Comparison of ENCODE assay signal across 1 cellular context in genomic region chr2:161308178-161308955, GRCh38.
A peak's percentile ranks its signal among the peaks of the same experiment; 100 is the strongest.
TF ChIP-seq lines count a peak whose summit lies in the region.

TSS of gene PSMD14 (plus strand) at chr2:161308425. CDS start at chr2:161318826, 10,401 bp downstream.

TF ChIP-seq in K562, 482 proteins besides CTCF, POLR2A, EP300 and RAD21 (continued from another document and continues in another):
- peak in 1 of 2 experiments; percentile 87; a peak in 2 of 4 replicates for TF ChIP-seq BCLAF1 (IDR thresholded peaks at IDR 0.05; ENCODE audit: borderline replicate concordance in 1 of 2, control insufficient read depth in 1 of 2, low read depth in 2 of 2, low read length in 1 of 2)
- TF ChIP-seq SFPQ (IDR thresholded peaks at IDR 0.05; ENCODE audit: low read depth, low read length) = no peak
- TF ChIP-seq ZNF12 (CRISPR knock-in tag; IDR thresholded peaks at IDR 0.05) = peak; percentile 82
- TF ChIP-seq NR2C2 (CRISPR knock-in tag; IDR thresholded peaks at IDR 0.05) = peak; percentile 98
- TF ChIP-seq NR2C2 (tag; IDR thresholded peaks at IDR 0.05) = peak; percentile 100
- peak; percentile 9; the same call in 1 of the 2 replicates for TF ChIP-seq ZC3H8 (IDR thresholded peaks at IDR 0.05)
- peak; percentile 69 for TF ChIP-seq SP1 (CRISPR knock-in tag; IDR thresholded peaks at IDR 0.05)
- peak; percentile 75 for TF ChIP-seq FIP1L1 (IDR thresholded peaks at IDR 0.05; ENCODE audit: low read depth, low read length, poor library complexity, severe bottlenecking)
- TF ChIP-seq, protein P1, sequence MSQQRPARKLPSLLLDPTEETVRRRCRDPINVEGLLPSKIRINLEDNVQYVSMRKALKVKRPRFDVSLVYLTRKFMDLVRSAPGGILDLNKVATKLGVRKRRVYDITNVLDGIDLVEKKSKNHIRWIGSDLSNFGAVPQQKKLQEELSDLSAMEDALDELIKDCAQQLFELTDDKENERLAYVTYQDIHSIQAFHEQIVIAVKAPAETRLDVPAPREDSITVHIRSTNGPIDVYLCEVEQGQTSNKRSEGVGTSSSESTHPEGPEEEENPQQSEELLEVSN (IDR thresholded peaks at IDR 0.05; ENCODE audit: borderline replicate concordance in 1 of 2, extremely low read depth in 1 of 2, insufficient read depth in 1 of 2, insufficient read length in 1 of 2, low read depth in 1 of 2, low read length in 1 of 2, poor library complexity in 1 of 2, severe bottlenecking in 1 of 2) = peak; percentile 43 to 55
- peak; percentile 56; the same call in 1 of the 2 replicates for TF ChIP-seq TGIF2 (CRISPR knock-in tag; IDR thresholded peaks at IDR 0.05)
- peak; percentile 34; the same call in 1 of the 2 replicates for TF ChIP-seq ZNF24 (IDR thresholded peaks at IDR 0.05)
- 0 out of 2 replicates have a peak, but pooled peaks have one; percentile 32 for TF ChIP-seq ZNF224 (CRISPR knock-in tag; IDR thresholded peaks at IDR 0.05)
- peak; percentile 60; the same call in 1 of the 2 replicates for TF ChIP-seq PML (IDR thresholded peaks at IDR 0.05; ENCODE audit: low read length)
- no peak; the same call in 1 of the 2 replicates for TF ChIP-seq ZNF830 (CRISPR knock-in tag; IDR thresholded peaks at IDR 0.05)
- TF ChIP-seq SOX6 (IDR thresholded peaks at IDR 0.05) = peak; percentile 71
- peak; percentile 97 for TF ChIP-seq SAP30 (IDR thresholded peaks at IDR 0.05; ENCODE audit: borderline replicate concordance, insufficient read depth, low read depth, low read length, poor library complexity, severe bottlenecking)
- TF ChIP-seq, protein P2, sequence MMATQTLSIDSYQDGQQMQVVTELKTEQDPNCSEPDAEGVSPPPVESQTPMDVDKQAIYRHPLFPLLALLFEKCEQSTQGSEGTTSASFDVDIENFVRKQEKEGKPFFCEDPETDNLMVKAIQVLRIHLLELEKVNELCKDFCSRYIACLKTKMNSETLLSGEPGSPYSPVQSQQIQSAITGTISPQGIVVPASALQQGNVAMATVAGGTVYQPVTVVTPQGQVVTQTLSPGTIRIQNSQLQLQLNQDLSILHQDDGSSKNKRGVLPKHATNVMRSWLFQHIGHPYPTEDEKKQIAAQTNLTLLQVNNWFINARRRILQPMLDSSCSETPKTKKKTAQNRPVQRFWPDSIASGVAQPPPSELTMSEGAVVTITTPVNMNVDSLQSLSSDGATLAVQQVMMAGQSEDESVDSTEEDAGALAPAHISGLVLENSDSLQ (IDR thresholded peaks at IDR 0.05) = peak; percentile 59
- TF ChIP-seq RAD51 (IDR thresholded peaks at IDR 0.05; ENCODE audit: borderline replicate concordance, low read depth) = 0 out of 2 replicates have a peak, but pooled peaks have one; percentile 8
- TF ChIP-seq OTX1 (CRISPR knock-in tag; IDR thresholded peaks at IDR 0.05) = peak; percentile 50; the same call in 1 of the 2 replicates
- no peak for TF ChIP-seq STAT6 (CRISPR knock-in tag; IDR thresholded peaks at IDR 0.05)
- 0 out of 2 replicates have a peak, but pooled peaks have one; percentile 19 for TF ChIP-seq ZC3H11A (IDR thresholded peaks at IDR 0.05; ENCODE audit: low read depth, low read length)
- peak; percentile 20; the same call in 1 of the 2 replicates for TF ChIP-seq EHMT2 (IDR thresholded peaks at IDR 0.05)
- TF ChIP-seq TCF7 (IDR thresholded peaks at IDR 0.05; ENCODE audit: borderline replicate concordance) = peak; percentile 75
- TF ChIP-seq ZBTB9 (CRISPR knock-in tag; IDR thresholded peaks at IDR 0.05) = peak; percentile 48
- TF ChIP-seq TOE1 (IDR thresholded peaks at IDR 0.05; ENCODE audit: borderline replicate concordance) = peak; percentile 82; the same call in 1 of the 2 replicates
- no peak for TF ChIP-seq TOE1 (CRISPR knock-in tag; IDR thresholded peaks at IDR 0.05; ENCODE audit: borderline replicate concordance, low read depth)
- TF ChIP-seq POLR2H (tag; IDR thresholded peaks at IDR 0.05; ENCODE audit: low read depth) = peak; percentile 90
- TF ChIP-seq, protein P3, sequence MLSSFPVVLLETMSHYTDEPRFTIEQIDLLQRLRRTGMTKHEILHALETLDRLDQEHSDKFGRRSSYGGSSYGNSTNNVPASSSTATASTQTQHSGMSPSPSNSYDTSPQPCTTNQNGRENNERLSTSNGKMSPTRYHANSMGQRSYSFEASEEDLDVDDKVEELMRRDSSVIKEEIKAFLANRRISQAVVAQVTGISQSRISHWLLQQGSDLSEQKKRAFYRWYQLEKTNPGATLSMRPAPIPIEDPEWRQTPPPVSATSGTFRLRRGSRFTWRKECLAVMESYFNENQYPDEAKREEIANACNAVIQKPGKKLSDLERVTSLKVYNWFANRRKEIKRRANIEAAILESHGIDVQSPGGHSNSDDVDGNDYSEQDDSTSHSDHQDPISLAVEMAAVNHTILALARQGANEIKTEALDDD (IDR thresholded peaks at IDR 0.05) = no peak
- TF ChIP-seq, protein P4, sequence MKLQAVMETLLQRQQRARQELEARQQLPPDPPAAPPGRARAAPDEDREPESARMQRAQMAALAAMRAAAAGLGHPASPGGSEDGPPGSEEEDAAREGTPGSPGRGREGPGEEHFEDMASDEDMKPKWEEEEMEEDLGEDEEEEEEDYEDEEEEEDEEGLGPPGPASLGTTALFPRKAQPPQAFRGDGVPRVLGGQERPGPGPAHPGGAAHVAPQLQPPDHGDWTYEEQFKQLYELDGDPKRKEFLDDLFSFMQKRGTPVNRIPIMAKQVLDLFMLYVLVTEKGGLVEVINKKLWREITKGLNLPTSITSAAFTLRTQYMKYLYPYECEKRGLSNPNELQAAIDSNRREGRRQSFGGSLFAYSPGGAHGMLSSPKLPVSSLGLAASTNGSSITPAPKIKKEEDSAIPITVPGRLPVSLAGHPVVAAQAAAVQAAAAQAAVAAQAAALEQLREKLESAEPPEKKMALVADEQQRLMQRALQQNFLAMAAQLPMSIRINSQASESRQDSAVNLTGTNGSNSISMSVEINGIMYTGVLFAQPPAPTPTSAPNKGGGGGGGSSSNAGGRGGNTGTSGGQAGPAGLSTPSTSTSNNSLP (IDR thresholded peaks at IDR 0.05; ENCODE audit: borderline replicate concordance, low read depth, low read length) = 0 out of 2 replicates have a peak, but pooled peaks have one; percentile 23
- TF ChIP-seq TRIM24 (IDR thresholded peaks at IDR 0.05) = peak in 1 of 2 experiments; percentile 94; a peak in 2 of 4 replicates
- TF ChIP-seq U2AF2 (optimal IDR thresholded peaks at IDR 0.05; ENCODE audit: low read depth, low read length) = no peak
- peak; percentile 74 for TF ChIP-seq CTBP1 (IDR thresholded peaks at IDR 0.05; ENCODE audit: borderline replicate concordance)
- peak; percentile 91 for TF ChIP-seq SMAD4 (CRISPR knock-in tag; conservative IDR thresholded peaks at IDR 0.05)
- TF ChIP-seq, protein P5, sequence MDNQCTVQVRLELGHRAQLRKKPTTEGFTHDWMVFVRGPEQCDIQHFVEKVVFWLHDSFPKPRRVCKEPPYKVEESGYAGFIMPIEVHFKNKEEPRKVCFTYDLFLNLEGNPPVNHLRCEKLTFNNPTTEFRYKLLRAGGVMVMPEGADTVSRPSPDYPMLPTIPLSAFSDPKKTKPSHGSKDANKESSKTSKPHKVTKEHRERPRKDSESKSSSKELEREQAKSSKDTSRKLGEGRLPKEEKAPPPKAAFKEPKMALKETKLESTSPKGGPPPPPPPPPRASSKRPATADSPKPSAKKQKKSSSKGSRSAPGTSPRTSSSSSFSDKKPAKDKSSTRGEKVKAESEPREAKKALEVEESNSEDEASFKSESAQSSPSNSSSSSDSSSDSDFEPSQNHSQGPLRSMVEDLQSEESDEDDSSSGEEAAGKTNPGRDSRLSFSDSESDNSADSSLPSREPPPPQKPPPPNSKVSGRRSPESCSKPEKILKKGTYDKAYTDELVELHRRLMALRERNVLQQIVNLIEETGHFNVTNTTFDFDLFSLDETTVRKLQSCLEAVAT (IDR thresholded peaks at IDR 0.05) = peak; percentile 27 to 48; a peak in 2 of 4 replicates
- TF ChIP-seq HOMEZ (CRISPR knock-in tag; IDR thresholded peaks at IDR 0.05) = 0 out of 2 replicates have a peak, but pooled peaks have one; percentile 7
- no peak for TF ChIP-seq ZNF764 (CRISPR knock-in tag; IDR thresholded peaks at IDR 0.05; ENCODE audit: low read depth)
- TF ChIP-seq E2F1 (CRISPR knock-in tag; IDR thresholded peaks at IDR 0.05) = peak; percentile 72; the same call in 1 of the 2 replicates
- no peak for TF ChIP-seq NFIX (CRISPR knock-in tag; IDR thresholded peaks at IDR 0.05; ENCODE audit: low read depth)
- TF ChIP-seq TRIM28 (IDR thresholded peaks at IDR 0.05) = peak; percentile 36; the same call in 1 of the 2 replicates
- TF ChIP-seq NRF1 (conservative IDR thresholded peaks at IDR 0.05 in 1 of 2, IDR thresholded peaks at IDR 0.05 in 1 of 2) = peak; percentile 72 to 75
- peak in 1 of 2 experiments; percentile 67; a peak in 1 of 3 replicates for TF ChIP-seq CBX3 (IDR thresholded peaks at IDR 0.05; ENCODE audit: borderline replicate concordance in 1 of 2, low read length in 2 of 2)
